ENCODE assay signal across 8 cellular contexts in the genomic region with DNA sequence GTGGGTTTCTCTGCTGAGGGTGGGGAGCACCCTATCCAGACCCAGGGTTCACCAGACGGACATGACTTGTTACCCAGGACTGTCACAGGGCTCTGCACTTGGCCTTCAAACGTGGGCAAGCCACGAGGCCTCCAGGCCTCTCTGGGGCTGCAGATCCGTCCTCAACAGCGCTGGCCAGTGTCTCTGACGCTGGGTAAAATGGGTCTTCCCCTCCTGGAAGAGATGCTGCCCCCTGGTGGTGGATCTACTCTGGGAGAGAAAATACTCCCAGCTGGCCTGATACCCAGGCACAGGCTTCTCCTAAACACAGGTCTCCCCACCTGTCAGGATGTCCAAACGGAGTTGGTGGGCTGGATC. TPM values are rescaled to one million over a fixed set of nuclear protein-coding genes. Genes with fewer than 3 reads are reported as not detected.
DNase-seq lines count a peak whose midpoint lies in the region; ATAC-seq and TF ChIP-seq lines count a peak whose summit lies in the region.

No MANE protein-coding gene starts in this region.

- TF ChIP-seq CTCF in GM12873 (IDR thresholded peaks at IDR 0.05; ENCODE audit: insufficient read depth, low read depth, low read length, missing control alignments) (peak; percentile 86), right lobe of liver (IDR thresholded peaks at IDR 0.05) (peak; percentile 69 to 92 (median 88))

- peaks cover 0 to 10% (median 0%) of the 10 kb centered on the region in 4 donors for H3K4me1 ChIP-seq in right lobe of liver

- peak; percentile 71 for DNase-seq in NCI-H748 (lab: John Stamatoyannopoulos, UW; ENCODE audit: unreplicated experiment)
- peak; percentile 90 for DNase-seq in activated CD4-positive, alpha-beta T cell treated with anti-CD3 and anti-CD28 coated beads, Interleukin-2, amount 50 U/mL, for 1 hour
- peak; percentile 78 for DNase-seq in dedifferentiated amniotic fluid mesenchymal stem cell (ENCODE audit: extremely low spot score)
- DNase-seq in right lobe of liver = peak; percentile 77 to 86 (median 79)
- peak; percentile 63 to 71 (median 67) for DNase-seq in stimulated activated CD4-positive, alpha-beta T cell treated with anti-CD3 and anti-CD28 coated beads, TNF-alpha, amount 100 ng/mL, for 1 hour (ENCODE audit: low read depth in 3 of 3, low spot score in 1 of 3)

- H3K9me3 ChIP-seq in right lobe of liver = no peaks in the 10 kb centered on the region

- H3K27me3 ChIP-seq in right lobe of liver = no peaks in the 10 kb centered on the region

- peaks cover 0 to 8% (median 3%) of the 10 kb centered on the region in 4 donors for H3K36me3 ChIP-seq in right lobe of liver

- no peak overlapping the region for H3K27ac ChIP-seq in right lobe of liver

- WGBS in right lobe of liver (ENCODE audit: insufficient coverage, low coverage, low lambda C conversion rate, missing lambda C conversion rate) = no CpG with 5 or more reads among the region's 7 CpGs

- intact Hi-C loops in right lobe of liver (cut with DNase I) = no loop called here

- no peak overlapping the region for H3K4me3 ChIP-seq in right lobe of liver

- ATAC-seq in HG03066 (IDR thresholded peaks at IDR 0.05; ENCODE audit: low read depth, unreplicated experiment) (peak; percentile 77), right lobe of liver (peak; percentile 72 to 87 (median 84)), GM21423 (IDR thresholded peaks at IDR 0.05; ENCODE audit: unreplicated experiment) (no peak)

- TF ChIP-seq POLR2A in right lobe of liver (IDR thresholded peaks at IDR 0.05) = no peak

RNA-seq across cellular contexts. Expression of a gene that starts 3.7 kb away (rescaled TPM):
- total RNA-seq in right lobe of liver = not detected

RNA-seq across cellular contexts. Expression of a gene that starts 25.7 kb away (rescaled TPM):
- total RNA-seq in right lobe of liver = 10 to 100 TPM in 5 of 6 experiments, 1 to 10 TPM in 1; 6.6 to 37.7 (median 19.5) TPM

RNA-seq across cellular contexts. Expression of a gene that starts 51.6 kb away (rescaled TPM):
- total RNA-seq in right lobe of liver = 1 to 10 TPM; 1.6 to 4.7 (median 3.4) TPM
